In the genomic region with DNA sequence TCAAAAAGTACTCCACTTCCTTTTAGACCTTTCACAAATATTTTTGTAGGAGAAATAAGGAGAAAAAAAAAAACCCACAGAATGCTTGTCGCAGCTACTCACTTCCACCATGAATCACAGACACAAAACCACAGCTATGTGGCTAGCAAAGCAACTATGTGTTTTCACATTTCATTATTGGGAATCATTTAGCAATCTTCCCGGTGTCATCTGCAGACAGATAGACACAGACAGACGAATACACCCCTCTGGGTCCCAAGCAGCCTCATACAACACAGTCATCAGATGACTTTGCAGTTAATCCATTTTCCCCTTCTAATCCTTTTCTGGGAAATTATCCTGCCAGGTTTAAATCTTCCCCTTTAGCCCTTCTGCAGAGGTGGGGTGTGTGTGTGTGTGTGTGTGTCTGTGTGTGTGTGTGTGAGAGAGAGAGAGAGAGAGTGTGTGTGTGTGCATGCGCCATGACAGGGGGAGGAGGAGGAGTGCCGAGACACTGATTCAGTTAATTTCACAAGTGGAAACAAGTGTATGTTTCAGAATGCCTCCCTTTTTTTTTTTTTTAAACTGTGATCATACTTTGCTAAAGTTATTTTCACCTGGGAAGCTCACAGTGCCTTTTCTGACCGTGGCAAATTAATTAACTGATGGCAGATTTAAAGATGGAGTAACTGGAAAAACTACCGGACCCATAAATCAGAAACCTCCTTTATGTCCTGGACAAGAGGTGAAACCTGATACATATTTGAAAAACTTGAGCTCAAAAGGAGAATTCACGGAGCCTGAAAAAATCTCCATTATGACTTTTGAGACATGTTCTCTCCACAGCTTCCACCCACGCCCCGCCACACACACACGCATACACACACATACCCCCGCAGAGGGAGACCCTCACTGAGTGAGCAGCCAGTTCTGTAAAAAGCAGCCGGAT, we compare ENCODE assay signal across 8 cellular contexts. TPM values are rescaled to one million over a fixed set of nuclear protein-coding genes. Genes with fewer than 3 reads are reported as not detected.
DNase-seq lines count a peak whose midpoint lies in the region; ATAC-seq and TF ChIP-seq lines count a peak whose summit lies in the region.

No MANE protein-coding gene starts in this region.

- 16 to 21% methylated on average over 13 of the region's 13 CpGs for WGBS in GM23248 (ENCODE audit: low coverage in 1 of 2, low lambda C conversion rate in 2 of 2, missing lambda C conversion rate in 2 of 2), 2 experiments
- 86 to 89% methylated on average over 7 to 9 of the region's 13 CpGs for WGBS in mesodermal cell (ENCODE audit: insufficient coverage in 2 of 2), 2 experiments

- H3K27ac ChIP-seq in GM23248: peak overlapping the region; percentile 96
- peak overlapping the region; percentile 92 for H3K27ac ChIP-seq in mesodermal cell (ENCODE audit: low read depth, low read length, severe bottlenecking)
- H3K27ac ChIP-seq in upper lobe of right lung: peak overlapping the region; percentile 77

- H3K4me3 ChIP-seq in GM23248 (peak overlapping the region; percentile 36; the same call in 1 of the 2 replicates), mesodermal cell (ENCODE audit: extremely low read depth, insufficient read depth, low read length, poor library complexity, severe bottlenecking) (no peak overlapping the region), upper lobe of right lung (no peak overlapping the region)

- peaks cover 52% of the 10 kb centered on the region for H3F3A ChIP-seq in GM23248 (ENCODE audit: insufficient read depth)

- peak overlapping the region; percentile 56 to 80 (median 71) for H3K4me3 Mint-ChIP-seq in brain

- H3K9ac ChIP-seq in GM23248: peak overlapping the region; percentile 79

- no peaks in the 10 kb centered on the region for H3K27me3 Mint-ChIP-seq in brain

- H4K20me1 ChIP-seq in GM23248 (ENCODE audit: insufficient read depth): no peaks in the 10 kb centered on the region

- H3K9me3 ChIP-seq in GM23248 (ENCODE audit: low read depth) (no peaks in the 10 kb centered on the region), mesodermal cell (ENCODE audit: control insufficient read depth, low read length) (no peaks in the 10 kb centered on the region), upper lobe of right lung (no peaks in the 10 kb centered on the region)

- DNase-seq in GM23248 (peak; percentile 98), NCI-H524 treated with DMSO at 0.1 percent for 48 hours (lab: John Stamatoyannopoulos, UW) (peak; percentile 86), upper lobe of right lung (no peak), germinal center (ENCODE audit: low spot score) (no peak)
- DNase-seq in activated CD8-positive, alpha-beta memory T cell treated with anti-CD3 and anti-CD28 coated beads, Interleukin-2, amount 50 U/mL, for 48 hours: no peak

- intact Hi-C loops in upper lobe of right lung (cut with DNase I): no loop called here

- peak overlapping the region; percentile 61 to 94 (median 91) for H3K27ac Mint-ChIP-seq in brain

- no peaks in the 10 kb centered on the region for H3K9me2 ChIP-seq in GM23248 (ENCODE audit: insufficient read depth)

- no peaks in the 10 kb centered on the region for H3K27me3 ChIP-seq in GM23248 (replicated peaks; ENCODE audit: insufficient read depth)
- no peaks in the 10 kb centered on the region for H3K27me3 ChIP-seq in upper lobe of right lung

- H3K9me3 Mint-ChIP-seq in brain: peaks cover 0 to 2% (median 0%) of the 10 kb centered on the region in 5 experiments

- H3K36me3 ChIP-seq in GM23248 (ENCODE audit: low read depth) (0 out of 2 replicates have a peak, but pooled peaks cover 5% of the 10 kb centered on the region), mesodermal cell (ENCODE audit: control insufficient read depth, insufficient read depth, low read length) (peaks cover 21% of the 10 kb centered on the region), upper lobe of right lung (no peaks in the 10 kb centered on the region)

- in situ Hi-C loops in GM23248 (cut with MboI): no loop called here

- peaks cover 83% of the 10 kb centered on the region for H3K4me1 ChIP-seq in GM23248 (ENCODE audit: insufficient read depth)
- H3K4me1 ChIP-seq in mesodermal cell (ENCODE audit: control insufficient read depth, insufficient read depth, low read length, poor library complexity, severe bottlenecking): peaks cover 64% of the 10 kb centered on the region
- H3K4me1 ChIP-seq in upper lobe of right lung: peaks cover 69% of the 10 kb centered on the region

- H3K4me2 ChIP-seq in GM23248 (ENCODE audit: unreplicated experiment): peak overlapping the region; percentile 77

- H3K4me1 Mint-ChIP-seq in brain: peaks cover 66% of the 10 kb centered on the region

- ATAC-seq in upper lobe of right lung (peak; percentile 57), HG03457 (IDR thresholded peaks at IDR 0.05; ENCODE audit: unreplicated experiment) (no peak)

- H3K79me2 ChIP-seq in GM23248 (ENCODE audit: insufficient read depth): peaks cover 76% of the 10 kb centered on the region

- TF ChIP-seq CTCF in brain (conservative IDR thresholded peaks at IDR 0.05) (no peak), upper lobe of right lung (IDR thresholded peaks at IDR 0.05) (no peak)

- H3K36me3 Mint-ChIP-seq in brain: no peaks in the 10 kb centered on the region

- no peak overlapping the region for H2AFZ ChIP-seq in GM23248

RNA-seq across cellular contexts. Expression of a gene that starts 39.9 kb away (rescaled TPM):
- 441 and 456 TPM in 2 replicates for total RNA-seq in GM23248 (2014; rRNA removed; shearing (Covaris generic))
- polyA plus RNA-seq in GM23248 (2016; fragmentation: Nextera tagmentation; extraction: Ambion mirVana): 73.5 and 73.7 TPM in 2 replicates
- 2.8 TPM for polyA plus RNA-seq in brain (ENCODE audit: insufficient read depth, low read depth, low replicate concordance)
- 29.7 TPM for polyA plus RNA-seq in mesodermal cell (2013, experiment 1 of 2)
- 26.6 TPM for polyA plus RNA-seq in mesodermal cell (2013, experiment 2 of 2)
- total RNA-seq in upper lobe of right lung: 117 TPM

Comparison
In these comparisons a context has a peak if more than half of its experiments do, and no peak if none do; other contexts are left out.
1. DNase-seq: peak in GM23248 (single experiment) and NCI-H524 treated with DMSO at 0.1 percent for 48 hours (single experiment); none in upper lobe of right lung (single experiment), germinal center (single experiment) and activated CD8-positive, alpha-beta memory T cell treated with anti-CD3 and anti-CD28 coated beads, Interleukin-2, amount 50 U/mL, for 48 hours (single experiment).
2. Peak in every context shown above with its lines, with median percentiles within 50 percentile points of each other: H3K27ac ChIP-seq.